30 cellular contexts compared by ENCODE assay signal in the genomic region with DNA sequence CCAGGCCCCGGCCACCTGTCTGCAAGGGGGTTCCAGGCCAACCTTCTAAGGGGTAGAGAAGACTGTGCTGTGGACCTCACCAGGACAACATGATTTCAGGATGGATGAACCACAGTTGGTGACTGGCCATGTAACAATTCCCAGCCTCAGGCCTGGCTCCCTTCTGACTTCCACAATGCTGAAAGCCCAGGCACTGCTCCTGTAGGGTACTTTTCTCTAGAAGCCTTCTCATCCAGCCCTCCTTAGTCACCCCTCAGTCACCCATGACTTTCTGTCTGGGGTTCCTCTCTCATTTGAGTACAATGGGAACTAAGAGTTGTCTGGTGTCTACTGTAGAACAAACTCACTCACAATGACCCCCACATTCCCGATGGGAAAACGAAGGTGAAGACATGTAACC. TPM values are rescaled to one million over a fixed set of nuclear protein-coding genes. Genes with fewer than 3 reads are reported as not detected.
"Had no signal": no experiment of that assay in that cellular context is flagged by ENCODE, and none has a peak within 500 bp of the region (broad histone marks: within the 10 kb centered on the region; RNA-seq: fewer than 3 reads in every experiment).

No MANE protein-coding gene starts in this region.

- H3K27ac ChIP-seq: epithelial cell of prostate, gastroesophageal sphincter, heart left ventricle, hepatocyte, left lung, parathyroid adenoma, right atrium auricular region, thoracic aorta, tibial nerve, upper lobe of left lung had no signal

- H3K79me2 ChIP-seq: hepatocyte, parathyroid adenoma had no signal

- H3K4me3 Mint-ChIP-seq: dendritic cell treated with granulocyte-macrophage colony-stimulating factor and Interleukin-4, amounts not matched to agents 40 ng/mL and 50 ng/mL, for 4 days; endodermal cell; natural killer cell; neural crest cell had no signal

- H3K4me1 Mint-ChIP-seq: endodermal cell, natural killer cell, neural crest cell had no signal

- H3K4me1 ChIP-seq: parathyroid adenoma, tibial nerve had no signal

- H3K36me3 Mint-ChIP-seq: natural killer cell had no signal

- H3K27ac Mint-ChIP-seq: dendritic cell treated with granulocyte-macrophage colony-stimulating factor and Interleukin-4, amounts not matched to agents 40 ng/mL and 50 ng/mL, for 4 days; endodermal cell; natural killer cell had no signal

- DNase-seq: effector CD8-positive, alpha-beta T cell; endodermal cell; foreskin fibroblast; heart left ventricle; kidney; left cardiac atrium; left lung; mesendoderm; midbrain; natural killer cell; stimulated activated CD4-positive, alpha-beta T cell treated with anti-CD3 and anti-CD28 coated beads, Interleukin-12 subunit alpha, Interleukin-12 subunit beta, amount 100 ng/mL, for 4 hours; stimulated activated CD4-positive, alpha-beta T cell treated with anti-CD3 and anti-CD28 coated beads, Interleukin-1b, Interleukin-23, amount 100 ng/mL, for 48 hours; stimulated activated CD4-positive, alpha-beta T cell treated with anti-CD3 and anti-CD28 coated beads, Interleukin-4, amount 100 ng/mL, for 1 hour; stimulated activated CD8-positive, alpha-beta memory T cell treated with anti-CD3 and anti-CD28 coated beads, Interleukin-4, amount 100 ng/mL, for 48 hours; stimulated activated naive CD4-positive, alpha-beta T cell treated with Interleukin-2 at 50 U/mL for 16 hours; upper lobe of left lung had no signal

- H3K4me2 ChIP-seq: hepatocyte, smooth muscle cell had no signal

- H2AFZ ChIP-seq: hepatocyte, parathyroid adenoma had no signal

- H3K9me3 ChIP-seq: gastroesophageal sphincter, heart left ventricle, left lung, right atrium auricular region, thoracic aorta, tibial nerve, upper lobe of left lung had no signal

- ATAC-seq: esophagus mucosa, gastroesophageal sphincter, heart left ventricle, left cardiac atrium, left lung, natural killer cell, sciatic nerve had no signal

- H3K9me3 Mint-ChIP-seq: dendritic cell treated with granulocyte-macrophage colony-stimulating factor and Interleukin-4, amounts not matched to agents 40 ng/mL and 50 ng/mL, for 4 days; endodermal cell; natural killer cell; neural crest cell had no signal

- H3K4me3 ChIP-seq: gastroesophageal sphincter, heart left ventricle, hepatocyte, left lung, right atrium auricular region, smooth muscle cell, thoracic aorta, tibial nerve, upper lobe of left lung had no signal

- H3K9ac ChIP-seq: parathyroid adenoma had no signal

- H3K27me3 ChIP-seq: gastroesophageal sphincter, heart left ventricle, hepatocyte, left lung, right atrium auricular region, tibial nerve, upper lobe of left lung had no signal

RNA-seq across cellular contexts. Expression of a gene that starts 16.3 kb away (rescaled TPM):
- total RNA-seq: natural killer cell, neural crest cell, right atrium auricular region, thoracic aorta had no signal

RNA-seq across cellular contexts. Expression of a gene that starts 32.8 kb away (rescaled TPM):
- total RNA-seq: esophagus mucosa, left cardiac atrium, lung microvascular endothelial cell, osteoblast had no signal
